ENCODE assay signal across 10 cellular contexts in genomic region chr17:81840059-81840458, GRCh38. TPM values are rescaled to one million over a fixed set of nuclear protein-coding genes. Genes with fewer than 3 reads are reported as not detected.
"Had no signal": no experiment of that assay in that cellular context is flagged by ENCODE, and none has a peak within 500 bp of the region (broad histone marks: within the 10 kb centered on the region; RNA-seq: fewer than 3 reads in every experiment).

No MANE protein-coding gene starts in this region.

RNA-seq across cellular contexts. Expression of gene PPP1R27, which starts 5.2 kb away (rescaled TPM):
- total RNA-seq: activated B cell treated with CpG ODN at 0.5 μM for 24 hours; activated CD4-positive, alpha-beta memory T cell treated with anti-CD3 and anti-CD28 coated beads for 36 hours; activated naive CD4-positive, alpha-beta T cell treated with anti-CD3 and anti-CD28 coated beads for 36 hours; activated naive CD4-positive, alpha-beta T cell treated with anti-CD3 and anti-CD28 coated beads, Interleukin-2, amount 50 U/mL, for 72 hours; activated T-cell treated with anti-CD3 and anti-CD28 coated beads, Interleukin-2, amount 50 U/mL, for 4 hours; activated T-helper 1 cell treated with anti-CD3 and anti-CD28 coated beads, Interleukin-12 subunit alpha, Interleukin-12 subunit beta, Interleukin-2, Interleukin-4 antibody, amounts not matched to agents 30 ng/mL and 10 ng/mL and 1 ng/mL, durations not matched to agents 14 hours and 24 hours and 36 hours; MCF 10A; OCI-LY7; PC-9; Right ventricle myocardium superior had no signal

RNA-seq across cellular contexts. Expression of gene GCGR, which starts 36.1 kb away (rescaled TPM):
- total RNA-seq: activated CD4-positive, alpha-beta memory T cell treated with anti-CD3 and anti-CD28 coated beads for 36 hours; activated naive CD4-positive, alpha-beta T cell treated with anti-CD3 and anti-CD28 coated beads for 36 hours; activated naive CD4-positive, alpha-beta T cell treated with anti-CD3 and anti-CD28 coated beads, Interleukin-2, amount 50 U/mL, for 72 hours; activated T-cell treated with anti-CD3 and anti-CD28 coated beads, Interleukin-2, amount 50 U/mL, for 4 hours; activated T-helper 1 cell treated with anti-CD3 and anti-CD28 coated beads, Interleukin-12 subunit alpha, Interleukin-12 subunit beta, Interleukin-2, Interleukin-4 antibody, amounts not matched to agents 30 ng/mL and 10 ng/mL and 1 ng/mL, durations not matched to agents 14 hours and 24 hours and 36 hours; MCF 10A; OCI-LY7; PC-9; Right ventricle myocardium superior had no signal
